Comparison of ENCODE assay signal across 29 cellular contexts in genomic region chr1:189693140-189693539, GRCh38.
DNase-seq lines count a peak whose midpoint lies in the region; ATAC-seq and TF ChIP-seq lines count a peak whose summit lies in the region.
"Had no signal": no experiment of that assay in that cellular context is flagged by ENCODE, and none has a peak within 500 bp of the region (broad histone marks: within the 10 kb centered on the region; RNA-seq: fewer than 3 reads in every experiment).

No MANE protein-coding gene starts in this region.

- H3K27me3 ChIP-seq in cardiac muscle cell, result no peaks in the 10 kb centered on the region
- H3K27me3 ChIP-seq in SK-N-SH (ENCODE audit: insufficient read depth), result no peaks in the 10 kb centered on the region
- H3K27me3 ChIP-seq in testis, result no peaks in the 10 kb centered on the region
- H3K27me3 ChIP-seq: left lung had no signal

- H3K27ac ChIP-seq in cardiac muscle cell (no peak overlapping the region), SK-N-SH (ENCODE audit: low read depth in 2 of 2, low read length in 1 of 2) (no peak overlapping the region), testis (no peak overlapping the region)
- H3K27ac ChIP-seq: coronary artery, KMS-11, left lung, parathyroid adenoma had no signal

- no peaks in the 10 kb centered on the region for H3K36me3 Mint-ChIP-seq in natural killer cell treated with Interleukin-12 subunit alpha and Interleukin-12 subunit beta and Interleukin-15 and Interleukin-18, amount 100 ng/mL, for 72 hours
- H3K36me3 Mint-ChIP-seq: CD14-positive monocyte, mesothelial cell of epicardium had no signal

- TF ChIP-seq EP300 in SK-N-SH (IDR thresholded peaks at IDR 0.05; ENCODE audit: borderline replicate concordance in 1 of 2, low read depth in 1 of 2, low read length in 1 of 2), result no peak

- no peak overlapping the region for H3K9ac ChIP-seq in SK-N-SH
- H3K9ac ChIP-seq: KMS-11, parathyroid adenoma had no signal

- no peaks in the 10 kb centered on the region for H3F3A ChIP-seq in SK-N-SH (replicated peaks; ENCODE audit: insufficient read depth)

- no peak overlapping the region for H3K27ac Mint-ChIP-seq in natural killer cell treated with Interleukin-12 subunit alpha and Interleukin-12 subunit beta and Interleukin-15 and Interleukin-18, amount 100 ng/mL, for 72 hours
- H3K27ac Mint-ChIP-seq: activated B cell treated with CpG ODN at 0.5 μM for 24 hours; CD14-positive monocyte; H9; mesothelial cell of epicardium; naive thymus-derived CD8-positive, alpha-beta T cell; T-helper 17 cell had no signal

- H3K79me2 ChIP-seq in SK-N-SH (ENCODE audit: insufficient read depth), result no peaks in the 10 kb centered on the region
- H3K79me2 ChIP-seq: parathyroid adenoma had no signal

- POLR2A ChIA-PET in SK-N-SH (lab: Yijun Ruan, JAX), result interaction anchor here (0.6 kb wide), 1 partner anchor 1789 kb away, joined by 3 read pairs; no protein-coding TSS in a partner anchor

- H3K9me3 Mint-ChIP-seq in natural killer cell treated with Interleukin-12 subunit alpha and Interleukin-12 subunit beta and Interleukin-15 and Interleukin-18, amount 100 ng/mL, for 72 hours, result peaks cover 14% of the 10 kb centered on the region
- H3K9me3 Mint-ChIP-seq: H9 had no signal

- H3K27me3 Mint-ChIP-seq in natural killer cell treated with Interleukin-12 subunit alpha and Interleukin-12 subunit beta and Interleukin-15 and Interleukin-18, amount 100 ng/mL, for 72 hours, result no peaks in the 10 kb centered on the region
- H3K27me3 Mint-ChIP-seq: activated B cell treated with CpG ODN at 0.5 μM for 24 hours; naive thymus-derived CD8-positive, alpha-beta T cell; T-helper 17 cell had no signal

- TF ChIP-seq RAD21 in SK-N-SH (IDR thresholded peaks at IDR 0.05; ENCODE audit: low read length), result no peak

- no peaks in the 10 kb centered on the region for H3K9me2 ChIP-seq in SK-N-SH

- intact Hi-C loops in left cardiac atrium (cut with DNase I) (no loop called here), testis (cut with DNase I; ENCODE audit: low total_unique reads) (no loop called here)

- H3K4me3 Mint-ChIP-seq in natural killer cell treated with Interleukin-12 subunit alpha and Interleukin-12 subunit beta and Interleukin-15 and Interleukin-18, amount 100 ng/mL, for 72 hours, result no peak overlapping the region
- H3K4me3 Mint-ChIP-seq: activated B cell treated with CpG ODN at 0.5 μM for 24 hours; CD14-positive monocyte; H9; mesothelial cell of epicardium; naive thymus-derived CD8-positive, alpha-beta T cell; T-helper 17 cell had no signal

- no peaks in the 10 kb centered on the region for H3K4me1 ChIP-seq in cardiac muscle cell (ENCODE audit: low read depth)
- H3K4me1 ChIP-seq in SK-N-SH (ENCODE audit: control insufficient read depth in 1 of 2, insufficient read depth in 2 of 2, low read depth in 1 of 2, low read length in 1 of 2), result peaks cover 0 to 2% of the 10 kb centered on the region in 2 experiments; a peak in 1 of 4 replicates
- H3K4me1 ChIP-seq in testis, result no peaks in the 10 kb centered on the region
- H3K4me1 ChIP-seq: left lung, parathyroid adenoma had no signal

- H2AFZ ChIP-seq in SK-N-SH (ENCODE audit: low read depth), result no peak overlapping the region
- H2AFZ ChIP-seq: parathyroid adenoma had no signal

- CTCF ChIA-PET in SK-N-SH (lab: Yijun Ruan, JAX), result no interaction called here

- 89% methylated on average over 2 of the region's 2 CpGs for WGBS in SK-N-SH (ENCODE audit: low lambda C conversion rate)
- 91 to 95% methylated on average over 2 of the region's 2 CpGs for WGBS in testis, 2 donors

- ATAC-seq in left cardiac atrium, result no peak
- ATAC-seq in natural killer cell treated with Interleukin-12 subunit alpha and Interleukin-12 subunit beta and Interleukin-15 and Interleukin-18, amount 100 ng/mL, for 72 hours, result no peak
- ATAC-seq in HG03442 (IDR thresholded peaks at IDR 0.05; ENCODE audit: unreplicated experiment), result no peak
- ATAC-seq: left lung; naive thymus-derived CD8-positive, alpha-beta T cell; sciatic nerve; T-helper 17 cell had no signal

- no peaks in the 10 kb centered on the region for H3K4me1 Mint-ChIP-seq in natural killer cell treated with Interleukin-12 subunit alpha and Interleukin-12 subunit beta and Interleukin-15 and Interleukin-18, amount 100 ng/mL, for 72 hours (ENCODE audit: low read depth in 2 of 2)
- H3K4me1 Mint-ChIP-seq: activated B cell treated with CpG ODN at 0.5 μM for 24 hours; CD14-positive monocyte; H9; mesothelial cell of epicardium; naive thymus-derived CD8-positive, alpha-beta T cell; T-helper 17 cell had no signal

- H3K36me3 ChIP-seq in cardiac muscle cell (no peaks in the 10 kb centered on the region), SK-N-SH (replicated peaks in 1 of 2; ENCODE audit: control insufficient read depth in 1 of 2, insufficient read depth in 2 of 2, low read length in 1 of 2) (no peaks in the 10 kb centered on the region), testis (ENCODE audit: low read depth, missing control alignments) (no peaks in the 10 kb centered on the region)
- H3K36me3 ChIP-seq: left lung had no signal

- H3K4me3 ChIP-seq in cardiac muscle cell (no peak overlapping the region), SK-N-SH (ENCODE audit: low read depth in 2 of 2, low read length in 1 of 2) (no peak overlapping the region), epithelial cell of esophagus (ENCODE audit: low read length) (no peak overlapping the region), testis (no peak overlapping the region)
- H3K4me3 ChIP-seq: coronary artery, left lung had no signal

- H3K9me3 ChIP-seq in cardiac muscle cell (ENCODE audit: low read depth) (no peaks in the 10 kb centered on the region), SK-N-SH (no peaks in the 10 kb centered on the region), testis (no peaks in the 10 kb centered on the region)

- no peak for TF ChIP-seq POLR2A in testis (IDR thresholded peaks at IDR 0.05)

- H3K4me2 ChIP-seq in SK-N-SH, result no peak overlapping the region
- H3K4me2 ChIP-seq: KMS-11 had no signal

- TF ChIP-seq CTCF in cardiac muscle cell (IDR thresholded peaks at IDR 0.05; ENCODE audit: low read depth, low read length), result peak; percentile 3
- peak; percentile 10; the same call in 1 of the 2 replicates for TF ChIP-seq CTCF in SK-N-SH (IDR thresholded peaks at IDR 0.05)
- peak; percentile 11 for TF ChIP-seq CTCF in epithelial cell of esophagus (IDR thresholded peaks at IDR 0.05; ENCODE audit: insufficient read depth, low read depth, low read length, missing control alignments)
- TF ChIP-seq CTCF in testis (IDR thresholded peaks at IDR 0.05), result no peak

- peak in 1 of 2 donors; percentile 7 for DNase-seq in cardiac muscle cell (ENCODE audit: low read depth in 1 of 2, low spot score in 1 of 2)
- no peak for DNase-seq in left cardiac atrium
- DNase-seq in SK-N-SH, result no peak
- peak; percentile 18 for DNase-seq in epithelial cell of esophagus (ENCODE audit: low read depth)
- DNase-seq in natural killer cell treated with Interleukin-12 subunit alpha and Interleukin-12 subunit beta and Interleukin-15 and Interleukin-18, amount 100 ng/mL, for 72 hours (ENCODE audit: low spot score), result no peak
- no peak for DNase-seq in testis
- DNase-seq in activated naive CD4-positive, alpha-beta T cell (lab: John Stamatoyannopoulos, UW), result no peak
- DNase-seq: activated B cell treated with CpG ODN at 0.5 μM for 24 hours; activated CD4-positive, alpha-beta T cell treated with anti-CD3 and anti-CD28 coated beads, Interleukin-2, amount 50 U/mL, for 48 hours; activated CD8-positive, alpha-beta memory T cell treated with anti-CD3 and anti-CD28 coated beads, Interleukin-2, amount 50 U/mL, for 48 hours; activated effector memory CD4-positive, alpha-beta T cell treated with Interleukin-2 at 50 U/mL for 16 hours; glutamatergic neuron; H9; left lung; naive thymus-derived CD8-positive, alpha-beta T cell; NCI-H1694 treated with DMSO at 0.1 percent for 48 hours; NCI-H2227 treated with DMSO at 0.1 percent for 48 hours; NCI-H748 treated with DMSO at 0.1 percent for 48 hours; SHP77 treated with DMSO at 0.1 percent for 48 hours; stimulated activated CD4-positive, alpha-beta T cell treated with anti-CD3 and anti-CD28 coated beads, Interleukin-15, amount 100 ng/mL, for 24 hours; stimulated activated CD8-positive, alpha-beta memory T cell treated with anti-CD3 and anti-CD28 coated beads, Interleukin-4, amount 100 ng/mL, for 48 hours; T-helper 17 cell had no signal

- H4K20me1 ChIP-seq in SK-N-SH (ENCODE audit: insufficient read depth), result no peaks in the 10 kb centered on the region

TF ChIP-seq in SK-N-SH, 30 proteins besides CTCF, POLR2A, EP300 and RAD21:
- TF ChIP-seq NRF1 (IDR thresholded peaks at IDR 0.05; ENCODE audit: low read depth, low read length), result no peak
- no peak for TF ChIP-seq FOXM1 (IDR thresholded peaks at IDR 0.05; ENCODE audit: low read depth)
- no peak for TF ChIP-seq REST (IDR thresholded peaks at IDR 0.05; ENCODE audit: low read depth, low read length)
- TF ChIP-seq ELF1 (IDR thresholded peaks at IDR 0.05), result no peak

Comparison
In these comparisons a context has a peak if more than half of its experiments do, and no peak if none do; other contexts are left out.
1. CTCF ChIP-seq: peak in cardiac muscle cell (single experiment), SK-N-SH (single experiment) and epithelial cell of esophagus (single experiment); none in testis (0 of 3).